ENCODE assay signal across 1 cellular context in the genomic region with DNA sequence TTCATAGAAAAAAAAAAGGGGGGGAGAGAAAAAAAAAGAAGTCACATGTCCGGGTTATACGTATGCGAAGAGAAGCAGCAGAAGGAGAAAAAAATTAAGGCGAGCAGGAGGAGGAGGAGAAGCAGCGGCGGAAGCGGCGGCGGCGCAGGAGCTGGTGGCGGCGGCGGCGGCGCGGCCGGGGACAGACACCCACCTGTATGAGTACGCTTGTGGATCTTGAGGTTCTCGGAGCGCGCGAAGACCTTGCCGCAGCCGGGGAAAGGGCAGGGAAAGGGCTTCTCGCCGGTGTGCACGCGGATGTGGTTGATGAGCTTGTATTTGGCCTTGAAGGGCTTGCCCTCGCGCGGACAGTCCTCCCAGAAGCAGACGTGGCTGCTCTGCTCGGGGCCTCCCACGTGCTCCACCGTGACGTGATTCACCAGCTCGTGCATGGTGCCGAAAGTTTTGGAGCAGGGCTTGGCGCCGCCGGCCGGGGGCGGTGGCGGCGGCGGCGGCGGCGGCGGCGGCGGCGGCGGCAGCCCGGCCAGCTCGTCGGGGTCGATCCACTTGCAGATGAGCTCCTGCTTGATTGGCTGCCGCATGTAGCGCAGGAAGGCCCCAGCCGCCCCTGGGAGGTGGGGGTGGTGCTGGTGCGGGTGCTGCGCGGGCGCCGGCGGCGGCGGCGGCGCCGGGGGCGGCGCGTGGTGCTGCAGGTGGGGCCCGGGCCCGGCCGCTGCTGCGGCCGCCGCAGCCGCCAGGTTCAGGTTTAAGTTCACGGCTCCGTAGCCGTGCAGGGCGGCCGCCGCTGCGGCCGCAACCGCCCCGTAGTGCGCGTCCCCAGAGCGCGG.
A peak's percentile ranks its signal among the peaks of the same experiment; 100 is the strongest.
TF ChIP-seq lines count a peak whose summit lies in the region.

No MANE protein-coding gene starts in this region.

TF ChIP-seq in K562, 482 proteins besides CTCF, POLR2A, EP300 and RAD21 (continued from another document and continues in another):
- TF ChIP-seq, protein P1, sequence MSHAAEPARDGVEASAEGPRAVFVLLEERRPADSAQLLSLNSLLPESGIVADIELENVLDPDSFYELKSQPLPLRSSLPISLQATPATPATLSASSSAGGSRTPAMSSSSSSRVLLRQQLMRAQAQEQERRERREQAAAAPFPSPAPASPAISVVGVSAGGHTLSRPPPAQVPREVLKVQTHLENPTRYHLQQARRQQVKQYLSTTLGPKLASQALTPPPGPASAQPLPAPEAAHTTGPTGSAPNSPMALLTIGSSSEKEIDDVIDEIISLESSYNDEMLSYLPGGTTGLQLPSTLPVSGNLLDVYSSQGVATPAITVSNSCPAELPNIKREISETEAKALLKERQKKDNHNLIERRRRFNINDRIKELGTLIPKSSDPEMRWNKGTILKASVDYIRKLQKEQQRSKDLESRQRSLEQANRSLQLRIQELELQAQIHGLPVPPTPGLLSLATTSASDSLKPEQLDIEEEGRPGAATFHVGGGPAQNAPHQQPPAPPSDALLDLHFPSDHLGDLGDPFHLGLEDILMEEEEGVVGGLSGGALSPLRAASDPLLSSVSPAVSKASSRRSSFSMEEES (CRISPR knock-in tag; IDR thresholded peaks at IDR 0.05) = no peak
- TF ChIP-seq POLR3G (IDR thresholded peaks at IDR 0.05; ENCODE audit: extremely low read depth, insufficient read length, insufficient replicate concordance) = no peak
- peak; percentile 75 for TF ChIP-seq ZNF263 (CRISPR knock-in tag; IDR thresholded peaks at IDR 0.05; ENCODE audit: borderline replicate concordance)
- TF ChIP-seq ZBED1 (IDR thresholded peaks at IDR 0.05) = no peak
- TF ChIP-seq MAZ (CRISPR knock-in tag; conservative IDR thresholded peaks at IDR 0.05 in 1 of 2, IDR thresholded peaks at IDR 0.05 in 1 of 2) = no peak
- no peak for TF ChIP-seq ZNF134 (CRISPR knock-in tag; conservative IDR thresholded peaks at IDR 0.05)
- TF ChIP-seq ZSCAN32 (CRISPR knock-in tag; IDR thresholded peaks at IDR 0.05) = no peak
- TF ChIP-seq, protein P2, sequence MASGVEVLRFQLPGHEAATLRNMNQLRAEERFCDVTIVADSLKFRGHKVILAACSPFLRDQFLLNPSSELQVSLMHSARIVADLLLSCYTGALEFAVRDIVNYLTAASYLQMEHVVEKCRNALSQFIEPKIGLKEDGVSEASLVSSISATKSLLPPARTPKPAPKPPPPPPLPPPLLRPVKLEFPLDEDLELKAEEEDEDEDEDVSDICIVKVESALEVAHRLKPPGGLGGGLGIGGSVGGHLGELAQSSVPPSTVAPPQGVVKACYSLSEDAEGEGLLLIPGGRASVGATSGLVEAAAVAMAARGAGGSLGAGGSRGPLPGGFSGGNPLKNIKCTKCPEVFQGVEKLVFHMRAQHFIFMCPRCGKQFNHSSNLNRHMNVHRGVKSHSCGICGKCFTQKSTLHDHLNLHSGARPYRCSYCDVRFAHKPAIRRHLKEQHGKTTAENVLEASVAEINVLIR (CRISPR knock-in tag; IDR thresholded peaks at IDR 0.05) = no peak
- TF ChIP-seq FIP1L1 (IDR thresholded peaks at IDR 0.05; ENCODE audit: low read depth, low read length, poor library complexity, severe bottlenecking) = no peak
- TF ChIP-seq ZNF197 (CRISPR knock-in tag; IDR thresholded peaks at IDR 0.05; ENCODE audit: low read depth) = no peak
- TF ChIP-seq FOS (IDR thresholded peaks at IDR 0.05; ENCODE audit: extremely low read depth, insufficient read length) = no peak
- TF ChIP-seq CHD4 (IDR thresholded peaks at IDR 0.05; ENCODE audit: insufficient read depth, insufficient replicate concordance, low read depth, low read length, poor library complexity, severe bottlenecking) = no peak
- TF ChIP-seq, protein P3, sequence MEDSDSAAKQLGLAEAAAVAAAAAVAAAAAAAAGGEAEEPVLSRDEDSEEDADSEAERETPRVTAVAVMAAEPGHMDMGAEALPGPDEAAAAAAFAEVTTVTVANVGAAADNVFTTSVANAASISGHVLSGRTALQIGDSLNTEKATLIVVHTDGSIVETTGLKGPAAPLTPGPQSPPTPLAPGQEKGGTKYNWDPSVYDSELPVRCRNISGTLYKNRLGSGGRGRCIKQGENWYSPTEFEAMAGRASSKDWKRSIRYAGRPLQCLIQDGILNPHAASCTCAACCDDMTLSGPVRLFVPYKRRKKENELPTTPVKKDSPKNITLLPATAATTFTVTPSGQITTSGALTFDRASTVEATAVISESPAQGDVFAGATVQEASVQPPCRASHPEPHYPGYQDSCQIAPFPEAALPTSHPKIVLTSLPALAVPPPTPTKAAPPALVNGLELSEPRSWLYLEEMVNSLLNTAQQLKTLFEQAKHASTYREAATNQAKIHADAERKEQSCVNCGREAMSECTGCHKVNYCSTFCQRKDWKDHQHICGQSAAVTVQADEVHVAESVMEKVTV (CRISPR knock-in tag; IDR thresholded peaks at IDR 0.05) = no peak
- TF ChIP-seq KAT7 (CRISPR knock-in tag; IDR thresholded peaks at IDR 0.05; ENCODE audit: borderline replicate concordance) = no peak
- TF ChIP-seq IRF2 (CRISPR knock-in tag; IDR thresholded peaks at IDR 0.05) = no peak
- TF ChIP-seq HMG20B (CRISPR knock-in tag; IDR thresholded peaks at IDR 0.05) = no peak
- TF ChIP-seq, protein P4, sequence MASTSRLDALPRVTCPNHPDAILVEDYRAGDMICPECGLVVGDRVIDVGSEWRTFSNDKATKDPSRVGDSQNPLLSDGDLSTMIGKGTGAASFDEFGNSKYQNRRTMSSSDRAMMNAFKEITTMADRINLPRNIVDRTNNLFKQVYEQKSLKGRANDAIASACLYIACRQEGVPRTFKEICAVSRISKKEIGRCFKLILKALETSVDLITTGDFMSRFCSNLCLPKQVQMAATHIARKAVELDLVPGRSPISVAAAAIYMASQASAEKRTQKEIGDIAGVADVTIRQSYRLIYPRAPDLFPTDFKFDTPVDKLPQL (IDR thresholded peaks at IDR 0.05; ENCODE audit: extremely low read depth, insufficient read length) = no peak
- TF ChIP-seq ARID1B (IDR thresholded peaks at IDR 0.05) = no peak
- TF ChIP-seq ZNF140 (CRISPR knock-in tag; IDR thresholded peaks at IDR 0.05) = no peak
- TF ChIP-seq, protein P5, sequence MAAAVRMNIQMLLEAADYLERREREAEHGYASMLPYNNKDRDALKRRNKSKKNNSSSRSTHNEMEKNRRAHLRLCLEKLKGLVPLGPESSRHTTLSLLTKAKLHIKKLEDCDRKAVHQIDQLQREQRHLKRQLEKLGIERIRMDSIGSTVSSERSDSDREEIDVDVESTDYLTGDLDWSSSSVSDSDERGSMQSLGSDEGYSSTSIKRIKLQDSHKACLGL (CRISPR knock-in tag; IDR thresholded peaks at IDR 0.05; ENCODE audit: borderline replicate concordance, poor library complexity, severe bottlenecking) = no peak
- TF ChIP-seq SP1 (CRISPR knock-in tag; IDR thresholded peaks at IDR 0.05) = no peak
- TF ChIP-seq, protein P6, sequence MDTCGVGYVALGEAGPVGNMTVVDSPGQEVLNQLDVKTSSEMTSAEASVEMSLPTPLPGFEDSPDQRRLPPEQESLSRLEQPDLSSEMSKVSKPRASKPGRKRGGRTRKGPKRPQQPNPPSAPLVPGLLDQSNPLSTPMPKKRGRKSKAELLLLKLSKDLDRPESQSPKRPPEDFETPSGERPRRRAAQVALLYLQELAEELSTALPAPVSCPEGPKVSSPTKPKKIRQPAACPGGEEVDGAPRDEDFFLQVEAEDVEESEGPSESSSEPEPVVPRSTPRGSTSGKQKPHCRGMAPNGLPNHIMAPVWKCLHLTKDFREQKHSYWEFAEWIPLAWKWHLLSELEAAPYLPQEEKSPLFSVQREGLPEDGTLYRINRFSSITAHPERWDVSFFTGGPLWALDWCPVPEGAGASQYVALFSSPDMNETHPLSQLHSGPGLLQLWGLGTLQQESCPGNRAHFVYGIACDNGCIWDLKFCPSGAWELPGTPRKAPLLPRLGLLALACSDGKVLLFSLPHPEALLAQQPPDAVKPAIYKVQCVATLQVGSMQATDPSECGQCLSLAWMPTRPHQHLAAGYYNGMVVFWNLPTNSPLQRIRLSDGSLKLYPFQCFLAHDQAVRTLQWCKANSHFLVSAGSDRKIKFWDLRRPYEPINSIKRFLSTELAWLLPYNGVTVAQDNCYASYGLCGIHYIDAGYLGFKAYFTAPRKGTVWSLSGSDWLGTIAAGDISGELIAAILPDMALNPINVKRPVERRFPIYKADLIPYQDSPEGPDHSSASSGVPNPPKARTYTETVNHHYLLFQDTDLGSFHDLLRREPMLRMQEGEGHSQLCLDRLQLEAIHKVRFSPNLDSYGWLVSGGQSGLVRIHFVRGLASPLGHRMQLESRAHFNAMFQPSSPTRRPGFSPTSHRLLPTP (IDR thresholded peaks at IDR 0.05; ENCODE audit: borderline replicate concordance, extremely low read depth, insufficient read length) = no peak
- no peak; the same call in 1 of the 2 replicates for TF ChIP-seq ZBTB7A (IDR thresholded peaks at IDR 0.05; ENCODE audit: borderline replicate concordance, control insufficient read depth, low read depth, low read length)
- TF ChIP-seq, protein P7, sequence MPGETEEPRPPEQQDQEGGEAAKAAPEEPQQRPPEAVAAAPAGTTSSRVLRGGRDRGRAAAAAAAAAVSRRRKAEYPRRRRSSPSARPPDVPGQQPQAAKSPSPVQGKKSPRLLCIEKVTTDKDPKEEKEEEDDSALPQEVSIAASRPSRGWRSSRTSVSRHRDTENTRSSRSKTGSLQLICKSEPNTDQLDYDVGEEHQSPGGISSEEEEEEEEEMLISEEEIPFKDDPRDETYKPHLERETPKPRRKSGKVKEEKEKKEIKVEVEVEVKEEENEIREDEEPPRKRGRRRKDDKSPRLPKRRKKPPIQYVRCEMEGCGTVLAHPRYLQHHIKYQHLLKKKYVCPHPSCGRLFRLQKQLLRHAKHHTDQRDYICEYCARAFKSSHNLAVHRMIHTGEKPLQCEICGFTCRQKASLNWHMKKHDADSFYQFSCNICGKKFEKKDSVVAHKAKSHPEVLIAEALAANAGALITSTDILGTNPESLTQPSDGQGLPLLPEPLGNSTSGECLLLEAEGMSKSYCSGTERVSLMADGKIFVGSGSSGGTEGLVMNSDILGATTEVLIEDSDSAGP (CRISPR knock-in tag; IDR thresholded peaks at IDR 0.05) = no peak
- TF ChIP-seq JUN (IDR thresholded peaks at IDR 0.05; ENCODE audit: borderline replicate concordance, low read depth, low read length) = no peak
- no peak for TF ChIP-seq JUN (CRISPR knock-in tag; IDR thresholded peaks at IDR 0.05; ENCODE audit: borderline replicate concordance)
- TF ChIP-seq TARDBP (IDR thresholded peaks at IDR 0.05) = no peak
- TF ChIP-seq PTRF (tag; IDR thresholded peaks at IDR 0.05) = no peak
- TF ChIP-seq ZKSCAN3 (CRISPR knock-in tag; IDR thresholded peaks at IDR 0.05) = no peak
- TF ChIP-seq GTF2F1 (IDR thresholded peaks at IDR 0.05; ENCODE audit: low read depth, low read length) = no peak
- TF ChIP-seq, protein P8, sequence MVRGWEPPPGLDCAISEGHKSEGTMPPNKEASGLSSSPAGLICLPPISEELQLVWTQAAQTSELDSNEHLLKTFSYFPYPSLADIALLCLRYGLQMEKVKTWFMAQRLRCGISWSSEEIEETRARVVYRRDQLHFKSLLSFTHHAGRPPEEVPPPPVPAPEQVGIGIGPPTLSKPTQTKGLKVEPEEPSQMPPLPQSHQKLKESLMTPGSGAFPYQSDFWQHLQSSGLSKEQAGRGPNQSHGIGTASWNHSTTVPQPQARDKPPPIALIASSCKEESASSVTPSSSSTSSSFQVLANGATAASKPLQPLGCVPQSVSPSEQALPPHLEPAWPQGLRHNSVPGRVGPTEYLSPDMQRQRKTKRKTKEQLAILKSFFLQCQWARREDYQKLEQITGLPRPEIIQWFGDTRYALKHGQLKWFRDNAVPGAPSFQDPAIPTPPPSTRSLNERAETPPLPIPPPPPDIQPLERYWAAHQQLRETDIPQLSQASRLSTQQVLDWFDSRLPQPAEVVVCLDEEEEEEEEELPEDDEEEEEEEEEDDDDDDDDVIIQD (CRISPR knock-in tag; IDR thresholded peaks at IDR 0.05) = no peak
- no peak for TF ChIP-seq CBFB (CRISPR knock-in tag; IDR thresholded peaks at IDR 0.05)
- TF ChIP-seq TGIF2 (CRISPR knock-in tag; IDR thresholded peaks at IDR 0.05) = no peak
- TF ChIP-seq BRD9 (IDR thresholded peaks at IDR 0.05; ENCODE audit: low read depth, partially characterized antibody) = no peak
- TF ChIP-seq SIN3B (IDR thresholded peaks at IDR 0.05; ENCODE audit: low read depth) = no peak
- no peak for TF ChIP-seq DNMT1 (IDR thresholded peaks at IDR 0.05)
- TF ChIP-seq MCM2 (IDR thresholded peaks at IDR 0.05; ENCODE audit: low read depth) = no peak
- peak; percentile 72; the same call in 1 of the 2 replicates for TF ChIP-seq EP400 (IDR thresholded peaks at IDR 0.05)
- no peak for TF ChIP-seq SUPT5H (IDR thresholded peaks at IDR 0.05)
- no peak for TF ChIP-seq SMC3 (conservative IDR thresholded peaks at IDR 0.05; ENCODE audit: insufficient read depth, low read depth, low read length)
- no peak for TF ChIP-seq SP2 (IDR thresholded peaks at IDR 0.05; ENCODE audit: extremely low read depth, low read depth, low read length, poor library complexity, severe bottlenecking)
- no peak for TF ChIP-seq MTA1 (IDR thresholded peaks at IDR 0.05; ENCODE audit: borderline replicate concordance)
- TF ChIP-seq, protein P9, sequence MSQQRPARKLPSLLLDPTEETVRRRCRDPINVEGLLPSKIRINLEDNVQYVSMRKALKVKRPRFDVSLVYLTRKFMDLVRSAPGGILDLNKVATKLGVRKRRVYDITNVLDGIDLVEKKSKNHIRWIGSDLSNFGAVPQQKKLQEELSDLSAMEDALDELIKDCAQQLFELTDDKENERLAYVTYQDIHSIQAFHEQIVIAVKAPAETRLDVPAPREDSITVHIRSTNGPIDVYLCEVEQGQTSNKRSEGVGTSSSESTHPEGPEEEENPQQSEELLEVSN (IDR thresholded peaks at IDR 0.05; ENCODE audit: borderline replicate concordance in 1 of 2, extremely low read depth in 1 of 2, insufficient read depth in 1 of 2, insufficient read length in 1 of 2, low read depth in 1 of 2, low read length in 1 of 2, poor library complexity in 1 of 2, severe bottlenecking in 1 of 2) = peak; percentile 66 to 86
- no peak for TF ChIP-seq NR4A1 (CRISPR knock-in tag; IDR thresholded peaks at IDR 0.05)
- no peak for TF ChIP-seq NR4A1 (tag; IDR thresholded peaks at IDR 0.05)
- TF ChIP-seq CREB1 (IDR thresholded peaks at IDR 0.05) = 0 out of 2 replicates have a peak, but pooled peaks have one; percentile 28
- peak; percentile 33; the same call in 1 of the 2 replicates for TF ChIP-seq CREB1 (CRISPR knock-in tag; IDR thresholded peaks at IDR 0.05)
- TF ChIP-seq SMAD3 (CRISPR knock-in tag; conservative IDR thresholded peaks at IDR 0.05) = no peak
- no peak for TF ChIP-seq CC2D1A (IDR thresholded peaks at IDR 0.05)
- TF ChIP-seq KAT8 (IDR thresholded peaks at IDR 0.05; ENCODE audit: low read depth) = no peak
- TF ChIP-seq ZNF121 (CRISPR knock-in tag; conservative IDR thresholded peaks at IDR 0.05) = no peak
- TF ChIP-seq NFRKB (IDR thresholded peaks at IDR 0.05; ENCODE audit: low read depth) = no peak
- TF ChIP-seq, protein P10, sequence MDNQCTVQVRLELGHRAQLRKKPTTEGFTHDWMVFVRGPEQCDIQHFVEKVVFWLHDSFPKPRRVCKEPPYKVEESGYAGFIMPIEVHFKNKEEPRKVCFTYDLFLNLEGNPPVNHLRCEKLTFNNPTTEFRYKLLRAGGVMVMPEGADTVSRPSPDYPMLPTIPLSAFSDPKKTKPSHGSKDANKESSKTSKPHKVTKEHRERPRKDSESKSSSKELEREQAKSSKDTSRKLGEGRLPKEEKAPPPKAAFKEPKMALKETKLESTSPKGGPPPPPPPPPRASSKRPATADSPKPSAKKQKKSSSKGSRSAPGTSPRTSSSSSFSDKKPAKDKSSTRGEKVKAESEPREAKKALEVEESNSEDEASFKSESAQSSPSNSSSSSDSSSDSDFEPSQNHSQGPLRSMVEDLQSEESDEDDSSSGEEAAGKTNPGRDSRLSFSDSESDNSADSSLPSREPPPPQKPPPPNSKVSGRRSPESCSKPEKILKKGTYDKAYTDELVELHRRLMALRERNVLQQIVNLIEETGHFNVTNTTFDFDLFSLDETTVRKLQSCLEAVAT (IDR thresholded peaks at IDR 0.05) = no peak
- peak; percentile 58 for TF ChIP-seq CREM (IDR thresholded peaks at IDR 0.05; ENCODE audit: low read depth)
